In the genomic region with DNA sequence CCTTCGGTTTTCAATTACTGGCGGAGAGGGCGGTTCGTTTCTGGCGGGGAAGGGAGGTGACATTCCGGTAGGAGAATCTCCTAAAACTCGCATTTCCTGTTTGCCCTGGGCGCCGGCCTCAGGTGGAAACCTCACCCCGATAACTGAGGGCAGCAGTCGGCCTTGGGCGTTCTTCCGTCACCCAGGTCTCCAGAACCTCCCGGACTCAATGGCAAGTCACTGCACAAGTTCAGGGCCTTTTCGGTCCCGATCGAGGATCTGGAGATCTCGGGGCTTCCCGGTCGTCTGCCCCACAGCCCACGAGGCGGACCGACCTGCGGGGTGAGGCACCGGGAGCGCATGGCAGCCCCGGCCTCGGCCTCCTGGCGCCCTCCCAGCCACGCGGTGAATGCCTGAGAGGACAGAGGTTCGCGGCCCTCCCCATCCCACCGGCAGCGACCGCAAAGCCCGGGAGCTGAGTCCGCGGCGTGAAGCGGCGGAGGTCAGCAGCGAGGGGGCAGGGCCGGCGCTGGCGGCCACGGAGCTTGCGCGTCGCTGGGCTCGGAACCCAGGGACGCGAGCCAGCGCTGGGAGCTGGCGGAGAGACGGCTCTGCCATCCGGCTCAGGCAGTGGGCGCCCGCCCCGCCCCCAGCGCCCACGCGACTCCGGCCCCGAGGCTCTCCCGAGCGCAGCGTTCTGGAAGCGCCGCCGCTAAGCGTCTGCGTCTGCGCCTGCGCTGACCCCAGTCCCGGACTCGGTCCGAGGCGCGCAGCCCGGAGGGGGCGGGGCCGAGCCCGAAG, we compare ENCODE assay signal across 8 cellular contexts. TPM values are rescaled to one million over a fixed set of nuclear protein-coding genes. Genes with fewer than 3 reads are reported as not detected.
DNase-seq lines count a peak whose midpoint lies in the region; ATAC-seq and TF ChIP-seq lines count a peak whose summit lies in the region.

No MANE protein-coding gene starts in this region.

- no peak for TF ChIP-seq CTCF in Panc1 (IDR thresholded peaks at IDR 0.05)

- H3K9me3 ChIP-seq in Panc1 (ENCODE audit: control insufficient read depth, insufficient read depth, low read depth, low read length): no peaks in the 10 kb centered on the region

- H3K27ac Mint-ChIP-seq in activated T-helper 1 cell treated with anti-CD3 and anti-CD28 coated beads, Interleukin-12 subunit alpha, Interleukin-12 subunit beta, Interleukin-2, Interleukin-4 antibody, amounts not matched to agents 30 ng/mL and 10 ng/mL and 1 ng/mL, durations not matched to agents 14 hours and 24 hours and 36 hours: peak overlapping the region; percentile 80
- H3K27ac Mint-ChIP-seq in naive B cell: peak overlapping the region in 3 of 6 donors; percentile 15 to 88 (median 80)
- peak overlapping the region; percentile 93 for H3K27ac Mint-ChIP-seq in stimulated activated effector memory CD8-positive, alpha-beta T cell treated with anti-CD3 and anti-CD28 coated beads, Interleukin-12 subunit alpha, Interleukin-12 subunit beta, amount 100 ng/mL, for 72 hours

- ATAC-seq in GM21576 (IDR thresholded peaks at IDR 0.05; ENCODE audit: unreplicated experiment) (peak; percentile 63), Panc1 (peak; percentile 96), naive B cell (ENCODE audit: low read depth in 2 of 2) (peak; percentile 81 to 86)
- peak; percentile 94 for ATAC-seq in stimulated activated effector memory CD8-positive, alpha-beta T cell treated with anti-CD3 and anti-CD28 coated beads, Interleukin-12 subunit alpha, Interleukin-12 subunit beta, amount 100 ng/mL, for 72 hours

- no peaks in the 10 kb centered on the region for H3K27me3 ChIP-seq in Panc1 (ENCODE audit: control insufficient read depth, insufficient read depth, low read length)

- peak overlapping the region; percentile 95 for H3K27ac ChIP-seq in Panc1 (ENCODE audit: low read length)

- peak; percentile 13; the same call in 1 of the 2 replicates for TF ChIP-seq RAD21 in Ishikawa (IDR thresholded peaks at IDR 0.05; ENCODE audit: low read depth)

- H3K4me1 ChIP-seq in Panc1 (ENCODE audit: control insufficient read depth, insufficient read depth, low read length): peaks cover 5% of the 10 kb centered on the region; the same call in 1 of the 2 replicates

- peaks cover 5% of the 10 kb centered on the region for H3K4me1 Mint-ChIP-seq in activated T-helper 1 cell treated with anti-CD3 and anti-CD28 coated beads, Interleukin-12 subunit alpha, Interleukin-12 subunit beta, Interleukin-2, Interleukin-4 antibody, amounts not matched to agents 30 ng/mL and 10 ng/mL and 1 ng/mL, durations not matched to agents 14 hours and 24 hours and 36 hours (ENCODE audit: low read depth)
- peaks cover 5 to 17% (median 8%) of the 10 kb centered on the region in 3 donors for H3K4me1 Mint-ChIP-seq in naive B cell
- peaks cover 21% of the 10 kb centered on the region for H3K4me1 Mint-ChIP-seq in stimulated activated effector memory CD8-positive, alpha-beta T cell treated with anti-CD3 and anti-CD28 coated beads, Interleukin-12 subunit alpha, Interleukin-12 subunit beta, amount 100 ng/mL, for 72 hours

- in situ Hi-C loops in Panc1 (cut with HindIII; ENCODE audit: low pct_unique_long_range_greater_than_20kb, low sequenced_read_pairs): no loop called here

- peak; percentile 85 for DNase-seq in DMS153 (lab: John Stamatoyannopoulos, UW)
- DNase-seq in Panc1 (ENCODE audit: low read depth, low spot score): no peak
- peak; percentile 92 for DNase-seq in activated T-helper 1 cell treated with anti-CD3 and anti-CD28 coated beads, Interleukin-12 subunit alpha, Interleukin-12 subunit beta, Interleukin-2, Interleukin-4 antibody, amounts not matched to agents 30 ng/mL and 10 ng/mL and 1 ng/mL, durations not matched to agents 14 hours and 24 hours and 36 hours (ENCODE audit: low spot score)
- DNase-seq in fibroblast of gingiva (ENCODE audit: low read depth): peak; percentile 92
- peak; percentile 79 for DNase-seq in naive B cell
- peak; percentile 98 to 99 for DNase-seq in stimulated activated effector memory CD8-positive, alpha-beta T cell treated with anti-CD3 and anti-CD28 coated beads, Interleukin-12 subunit alpha, Interleukin-12 subunit beta, amount 100 ng/mL, for 72 hours (ENCODE audit: low spot score in 2 of 2)

- no peaks in the 10 kb centered on the region for H3K9me3 Mint-ChIP-seq in activated T-helper 1 cell treated with anti-CD3 and anti-CD28 coated beads, Interleukin-12 subunit alpha, Interleukin-12 subunit beta, Interleukin-2, Interleukin-4 antibody, amounts not matched to agents 30 ng/mL and 10 ng/mL and 1 ng/mL, durations not matched to agents 14 hours and 24 hours and 36 hours
- no peaks in the 10 kb centered on the region for H3K9me3 Mint-ChIP-seq in naive B cell
- no peaks in the 10 kb centered on the region for H3K9me3 Mint-ChIP-seq in stimulated activated effector memory CD8-positive, alpha-beta T cell treated with anti-CD3 and anti-CD28 coated beads, Interleukin-12 subunit alpha, Interleukin-12 subunit beta, amount 100 ng/mL, for 72 hours

- no peak; the same call in 1 of the 2 replicates for TF ChIP-seq EP300 in Ishikawa (IDR thresholded peaks at IDR 0.05; ENCODE audit: borderline replicate concordance)

- BruUV-seq in Panc1 (replicated peaks; lab: Mats Ljungman, UMichigan): TSS peak; percentile 92

- no peaks in the 10 kb centered on the region for H3K36me3 Mint-ChIP-seq in activated T-helper 1 cell treated with anti-CD3 and anti-CD28 coated beads, Interleukin-12 subunit alpha, Interleukin-12 subunit beta, Interleukin-2, Interleukin-4 antibody, amounts not matched to agents 30 ng/mL and 10 ng/mL and 1 ng/mL, durations not matched to agents 14 hours and 24 hours and 36 hours (ENCODE audit: low read depth)
- H3K36me3 Mint-ChIP-seq in naive B cell: no peaks in the 10 kb centered on the region
- H3K36me3 Mint-ChIP-seq in stimulated activated effector memory CD8-positive, alpha-beta T cell treated with anti-CD3 and anti-CD28 coated beads, Interleukin-12 subunit alpha, Interleukin-12 subunit beta, amount 100 ng/mL, for 72 hours: peaks cover 19% of the 10 kb centered on the region

- intact Hi-C loops in Panc1 (cut with micrococcal nuclease; ENCODE audit: unreplicated experiment): no loop called here
- intact Hi-C loops in activated T-helper 1 cell treated with anti-CD3 and anti-CD28 coated beads, Interleukin-12 subunit alpha, Interleukin-12 subunit beta, Interleukin-2, Interleukin-4 antibody, amounts not matched to agents 30 ng/mL and 10 ng/mL and 1 ng/mL, durations not matched to agents 14 hours and 24 hours and 36 hours (cut with micrococcal nuclease): loop anchor here (1.0 to 5.0 kb wide), 5 partner anchors 67 to 301 kb away; partner anchors contain the start of genes ADCY9, CORO7 and CREBBP

- H3K36me3 ChIP-seq in Panc1 (ENCODE audit: control insufficient read depth, insufficient read depth, low read length): no peaks in the 10 kb centered on the region

- peak overlapping the region; percentile 63 to 66 for H3K4me3 ChIP-seq in Panc1 (ENCODE audit: low read depth in 2 of 2, low read length in 2 of 2)

- H3K27me3 Mint-ChIP-seq in activated T-helper 1 cell treated with anti-CD3 and anti-CD28 coated beads, Interleukin-12 subunit alpha, Interleukin-12 subunit beta, Interleukin-2, Interleukin-4 antibody, amounts not matched to agents 30 ng/mL and 10 ng/mL and 1 ng/mL, durations not matched to agents 14 hours and 24 hours and 36 hours (ENCODE audit: insufficient read depth): peaks cover 12% of the 10 kb centered on the region
- peaks cover 0 to 7% (median 0%) of the 10 kb centered on the region in 3 donors for H3K27me3 Mint-ChIP-seq in naive B cell

- POLR2A ChIA-PET in Panc1 (lab: Charles Lee): interaction anchor here (0.6 kb wide), 1 partner anchor 237 kb away, joined by 3 read pairs; no protein-coding TSS in a partner anchor

- CTCF ChIA-PET in Panc1 (lab: Charles Lee): interaction anchor here (0.6 to 1.2 kb wide), 2 partner anchors 70 to 96 kb away, joined by 5 to 9 read pairs; no protein-coding TSS in a partner anchor

- H3K4me3 Mint-ChIP-seq in activated T-helper 1 cell treated with anti-CD3 and anti-CD28 coated beads, Interleukin-12 subunit alpha, Interleukin-12 subunit beta, Interleukin-2, Interleukin-4 antibody, amounts not matched to agents 30 ng/mL and 10 ng/mL and 1 ng/mL, durations not matched to agents 14 hours and 24 hours and 36 hours: peak overlapping the region; percentile 80
- peak overlapping the region; percentile 72 to 89 (median 82) for H3K4me3 Mint-ChIP-seq in naive B cell
- peak overlapping the region; percentile 70 for H3K4me3 Mint-ChIP-seq in stimulated activated effector memory CD8-positive, alpha-beta T cell treated with anti-CD3 and anti-CD28 coated beads, Interleukin-12 subunit alpha, Interleukin-12 subunit beta, amount 100 ng/mL, for 72 hours

TF ChIP-seq in Ishikawa, 13 proteins besides CTCF, POLR2A, EP300 and RAD21 (continues in another document):
- TF ChIP-seq TCF12 (IDR thresholded peaks at IDR 0.05; ENCODE audit: low read depth) (peak; percentile 19), EGR1 (IDR thresholded peaks at IDR 0.05) (peak; percentile 91)
- TF ChIP-seq, protein P1, sequence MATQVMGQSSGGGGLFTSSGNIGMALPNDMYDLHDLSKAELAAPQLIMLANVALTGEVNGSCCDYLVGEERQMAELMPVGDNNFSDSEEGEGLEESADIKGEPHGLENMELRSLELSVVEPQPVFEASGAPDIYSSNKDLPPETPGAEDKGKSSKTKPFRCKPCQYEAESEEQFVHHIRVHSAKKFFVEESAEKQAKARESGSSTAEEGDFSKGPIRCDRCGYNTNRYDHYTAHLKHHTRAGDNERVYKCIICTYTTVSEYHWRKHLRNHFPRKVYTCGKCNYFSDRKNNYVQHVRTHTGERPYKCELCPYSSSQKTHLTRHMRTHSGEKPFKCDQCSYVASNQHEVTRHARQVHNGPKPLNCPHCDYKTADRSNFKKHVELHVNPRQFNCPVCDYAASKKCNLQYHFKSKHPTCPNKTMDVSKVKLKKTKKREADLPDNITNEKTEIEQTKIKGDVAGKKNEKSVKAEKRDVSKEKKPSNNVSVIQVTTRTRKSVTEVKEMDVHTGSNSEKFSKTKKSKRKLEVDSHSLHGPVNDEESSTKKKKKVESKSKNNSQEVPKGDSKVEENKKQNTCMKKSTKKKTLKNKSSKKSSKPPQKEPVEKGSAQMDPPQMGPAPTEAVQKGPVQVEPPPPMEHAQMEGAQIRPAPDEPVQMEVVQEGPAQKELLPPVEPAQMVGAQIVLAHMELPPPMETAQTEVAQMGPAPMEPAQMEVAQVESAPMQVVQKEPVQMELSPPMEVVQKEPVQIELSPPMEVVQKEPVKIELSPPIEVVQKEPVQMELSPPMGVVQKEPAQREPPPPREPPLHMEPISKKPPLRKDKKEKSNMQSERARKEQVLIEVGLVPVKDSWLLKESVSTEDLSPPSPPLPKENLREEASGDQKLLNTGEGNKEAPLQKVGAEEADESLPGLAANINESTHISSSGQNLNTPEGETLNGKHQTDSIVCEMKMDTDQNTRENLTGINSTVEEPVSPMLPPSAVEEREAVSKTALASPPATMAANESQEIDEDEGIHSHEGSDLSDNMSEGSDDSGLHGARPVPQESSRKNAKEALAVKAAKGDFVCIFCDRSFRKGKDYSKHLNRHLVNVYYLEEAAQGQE (IDR thresholded peaks at IDR 0.05; ENCODE audit: low read depth): no peak

RNA-seq across cellular contexts. Expression of gene SRL, which starts 58.4 kb away (rescaled TPM):
- not detected for total RNA-seq in Panc1 (2021; ENCODE audit: unreplicated experiment)
- polyA plus RNA-seq in Panc1 (2012; ENCODE audit: insufficient read length): not detected
- total RNA-seq in activated T-helper 1 cell treated with anti-CD3 and anti-CD28 coated beads, Interleukin-12 subunit alpha, Interleukin-12 subunit beta, Interleukin-2, Interleukin-4 antibody, amounts not matched to agents 30 ng/mL and 10 ng/mL and 1 ng/mL, durations not matched to agents 14 hours and 24 hours and 36 hours: not detected in 2 replicates
- polyA plus RNA-seq in naive B cell (ENCODE audit: low read depth in 6 of 6): not detected
